In genomic region chr2:12451726-12452125, GRCh38 we compare ENCODE assay signal across 1 cellular context.
TF ChIP-seq lines count a peak whose summit lies in the region.

No MANE protein-coding gene starts in this region.

TF ChIP-seq in K562, 482 proteins besides CTCF, POLR2A, EP300 and RAD21 (continued from another document and continues in another):
- TF ChIP-seq ZNF609 (CRISPR knock-in tag; IDR thresholded peaks at IDR 0.05; ENCODE audit: borderline replicate concordance), result no peak
- no peak for TF ChIP-seq ZNF584 (CRISPR knock-in tag; IDR thresholded peaks at IDR 0.05; ENCODE audit: low read depth)
- no peak for TF ChIP-seq FOS (IDR thresholded peaks at IDR 0.05; ENCODE audit: extremely low read depth, insufficient read length)
- TF ChIP-seq CBFA2T2 (conservative IDR thresholded peaks at IDR 0.05), result peak; percentile 92
- no peak for TF ChIP-seq NR2C2 (CRISPR knock-in tag; IDR thresholded peaks at IDR 0.05)
- 0 out of 2 replicates have a peak, but pooled peaks have one; percentile 16 for TF ChIP-seq NR2C2 (tag; IDR thresholded peaks at IDR 0.05)
- TF ChIP-seq ZFP1 (CRISPR knock-in tag; IDR thresholded peaks at IDR 0.05), result no peak
- TF ChIP-seq ZNF407 (IDR thresholded peaks at IDR 0.05; ENCODE audit: low read depth), result no peak
- peak; percentile 38 for TF ChIP-seq RBBP5 (IDR thresholded peaks at IDR 0.05; ENCODE audit: borderline replicate concordance, insufficient read depth, low read length, poor library complexity, severe bottlenecking)
- TF ChIP-seq YY1 (IDR thresholded peaks at IDR 0.05; ENCODE audit: borderline replicate concordance in 1 of 3, control insufficient read depth in 1 of 3, extremely low read depth in 1 of 3, insufficient read depth in 3 of 3, insufficient read length in 1 of 3, insufficient replicate concordance in 2 of 3, low read depth in 1 of 3, low read length in 2 of 3), result no peak
- TF ChIP-seq SMAD3 (CRISPR knock-in tag; conservative IDR thresholded peaks at IDR 0.05), result no peak
- TF ChIP-seq MYBL2 (IDR thresholded peaks at IDR 0.05; ENCODE audit: low read depth), result 0 out of 2 replicates have a peak, but pooled peaks have one; percentile 49
- TF ChIP-seq MYBL2 (CRISPR knock-in tag; IDR thresholded peaks at IDR 0.05; ENCODE audit: borderline replicate concordance), result no peak
- no peak for TF ChIP-seq PBX2 (CRISPR knock-in tag; IDR thresholded peaks at IDR 0.05; ENCODE audit: low read depth)
- no peak for TF ChIP-seq PBX2 (tag; conservative IDR thresholded peaks at IDR 0.05; ENCODE audit: low read depth)
- no peak for TF ChIP-seq KHSRP (IDR thresholded peaks at IDR 0.05)
- TF ChIP-seq NRF1 (conservative IDR thresholded peaks at IDR 0.05 in 1 of 2, IDR thresholded peaks at IDR 0.05 in 1 of 2), result no peak
- TF ChIP-seq TAF7 (tag; IDR thresholded peaks at IDR 0.05), result no peak
- TF ChIP-seq TCF7L2 (IDR thresholded peaks at IDR 0.05; ENCODE audit: low read depth, low read length), result no peak
- no peak for TF ChIP-seq ZBTB1 (CRISPR knock-in tag; IDR thresholded peaks at IDR 0.05; ENCODE audit: borderline replicate concordance, low read depth)
- TF ChIP-seq BDP1 (IDR thresholded peaks at IDR 0.05; ENCODE audit: insufficient read depth, insufficient read length), result no peak
- no peak for TF ChIP-seq ID3 (CRISPR knock-in tag; IDR thresholded peaks at IDR 0.05)
- TF ChIP-seq ID3 (tag; IDR thresholded peaks at IDR 0.05), result 0 out of 2 replicates have a peak, but pooled peaks have one; percentile 30
- 0 out of 2 replicates have a peak, but pooled peaks have one; percentile 7 for TF ChIP-seq ATF7 (IDR thresholded peaks at IDR 0.05)
- no peak for TF ChIP-seq PHF8 (IDR thresholded peaks at IDR 0.05; ENCODE audit: borderline replicate concordance, low read length)
- TF ChIP-seq REST (CRISPR knock-in tag; IDR thresholded peaks at IDR 0.05; ENCODE audit: low read depth), result no peak
- 0 out of 4 replicates have a peak, but pooled peaks of 1 of the 2 experiments have one; percentile 37 for TF ChIP-seq MNT (conservative IDR thresholded peaks at IDR 0.05)
- TF ChIP-seq ELF1 (tag; IDR thresholded peaks at IDR 0.05), result no peak
- TF ChIP-seq ZBTB5 (IDR thresholded peaks at IDR 0.05), result no peak
